ENCODE assay signal across 22 cellular contexts in genomic region chr10:4129866-4130455, GRCh38.
DNase-seq lines count a peak whose midpoint lies in the region; ATAC-seq and TF ChIP-seq lines count a peak whose summit lies in the region.
"Had no signal": no experiment of that assay in that cellular context is flagged by ENCODE, and none has a peak within 500 bp of the region (broad histone marks: within the 10 kb centered on the region; RNA-seq: fewer than 3 reads in every experiment).

No MANE protein-coding gene starts in this region.

- H3K4me2 ChIP-seq in DOHH2 (ENCODE audit: low read length): peak overlapping the region; percentile 48

- no peak for TF ChIP-seq CTCF in DOHH2 (IDR thresholded peaks at IDR 0.05; ENCODE audit: low read depth, low read length, poor library complexity, severe bottlenecking)
- TF ChIP-seq CTCF in endodermal cell (conservative IDR thresholded peaks at IDR 0.05): no peak
- no peak for TF ChIP-seq CTCF in spleen (IDR thresholded peaks at IDR 0.05 in 8 of 11, conservative IDR thresholded peaks at IDR 0.05 in 3 of 11)

- no peaks in the 10 kb centered on the region for H3K9me2 ChIP-seq in DOHH2 (replicated peaks; ENCODE audit: control insufficient read depth, low read length)

- H3K27me3 Mint-ChIP-seq in endodermal cell (ENCODE audit: insufficient read depth): peaks cover 2% of the 10 kb centered on the region
- no peaks in the 10 kb centered on the region for H3K27me3 Mint-ChIP-seq in activated T-cell treated with anti-CD3 and anti-CD28 coated beads, Interleukin-2, amount 50 U/mL, for 4 hours (ENCODE audit: low read depth)
- H3K27me3 Mint-ChIP-seq: activated CD4-positive, alpha-beta T cell treated with anti-CD3 and anti-CD28 coated beads, Interleukin-2, amount 10 ng/mL, durations not matched to agents 24 days and 14 days had no signal

- H3K9ac ChIP-seq in endodermal cell (ENCODE audit: extremely low read depth, low read length, poor library complexity, severe bottlenecking): no peak overlapping the region

- no peak overlapping the region for H3K4me3 ChIP-seq in DOHH2 (ENCODE audit: low read length)
- peak overlapping the region; percentile 18 for H3K4me3 ChIP-seq in endodermal cell (ENCODE audit: low read length)
- no peak overlapping the region for H3K4me3 ChIP-seq in spleen
- H3K4me3 ChIP-seq: dorsolateral prefrontal cortex, lung, ovary, thoracic aorta had no signal

- no peaks in the 10 kb centered on the region for H3K9me3 ChIP-seq in DOHH2 (ENCODE audit: control insufficient read depth, insufficient read depth, low read length)
- peaks cover 20% of the 10 kb centered on the region for H3K9me3 ChIP-seq in endodermal cell (ENCODE audit: control insufficient read depth, low read length)
- peaks cover 0 to 15% (median 11%) of the 10 kb centered on the region in 8 donors for H3K9me3 ChIP-seq in spleen
- H3K9me3 ChIP-seq: ovary, thoracic aorta had no signal

- peaks cover 24% of the 10 kb centered on the region for H3K9me3 Mint-ChIP-seq in endodermal cell
- peaks cover 10% of the 10 kb centered on the region for H3K9me3 Mint-ChIP-seq in activated T-cell treated with anti-CD3 and anti-CD28 coated beads, Interleukin-2, amount 50 U/mL, for 4 hours

- peaks cover 6% of the 10 kb centered on the region for H3K36me3 Mint-ChIP-seq in endodermal cell (ENCODE audit: low read depth)
- H3K36me3 Mint-ChIP-seq in activated T-cell treated with anti-CD3 and anti-CD28 coated beads, Interleukin-2, amount 50 U/mL, for 4 hours (ENCODE audit: insufficient read depth): peaks cover 1% of the 10 kb centered on the region
- H3K36me3 Mint-ChIP-seq: stimulated activated effector memory CD8-positive, alpha-beta T cell treated with anti-CD3 and anti-CD28 coated beads, Interleukin-12 subunit alpha, Interleukin-12 subunit beta, amount 100 ng/mL, for 72 hours had no signal

- H3K27ac Mint-ChIP-seq in endodermal cell: peak overlapping the region; percentile 84
- H3K27ac Mint-ChIP-seq: activated CD4-positive, alpha-beta T cell treated with anti-CD3 and anti-CD28 coated beads, Interleukin-2, amount 10 ng/mL, durations not matched to agents 24 days and 14 days; stimulated activated effector memory CD8-positive, alpha-beta T cell treated with anti-CD3 and anti-CD28 coated beads, Interleukin-12 subunit alpha, Interleukin-12 subunit beta, amount 100 ng/mL, for 72 hours had no signal

- H3K36me3 ChIP-seq in DOHH2 (ENCODE audit: control insufficient read depth, low read length) (no peaks in the 10 kb centered on the region), endodermal cell (ENCODE audit: control insufficient read depth, insufficient read depth, low read length) (no peaks in the 10 kb centered on the region), spleen (no peaks in the 10 kb centered on the region)
- H3K36me3 ChIP-seq: ovary, thoracic aorta had no signal

- intact Hi-C loops in spleen (cut with DNase I; ENCODE audit: low total_unique reads): no loop called here

- DNase-seq in LoVo (ENCODE audit: low spot score) (peak; percentile 25), endodermal cell (no peak), spleen (no peak), NCI-H146 (lab: John Stamatoyannopoulos, UW) (no peak), kidney glomerular epithelial cell (lab: John Stamatoyannopoulos, UW) (no peak)
- no peak for DNase-seq in activated T-cell treated with anti-CD3 and anti-CD28 coated beads, Interleukin-2, amount 50 U/mL, for 4 hours
- DNase-seq: activated CD8-positive, alpha-beta memory T cell treated with anti-CD3 and anti-CD28 coated beads, Interleukin-2, amount 50 U/mL, for 48 hours; activated gamma-delta T cell; dorsolateral prefrontal cortex; erythroblast; foreskin melanocyte; HCEC 1CT; NCI-H1694; NCI-H748 treated with DMSO at 0.1 percent for 48 hours; ovary; right cardiac atrium; SHP77 treated with DMSO at 0.1 percent for 48 hours had no signal

- 0 out of 2 replicates have a peak, but pooled peaks cover 4% of the 10 kb centered on the region for H3F3A ChIP-seq in DOHH2 (ENCODE audit: control insufficient read depth, insufficient read depth)

- H3K27me3 ChIP-seq in DOHH2 (ENCODE audit: control insufficient read depth, low read length): no peaks in the 10 kb centered on the region; the same call in 1 of the 2 replicates
- H3K27me3 ChIP-seq in endodermal cell (ENCODE audit: control insufficient read depth, insufficient read depth, low read length, poor library complexity, severe bottlenecking): no peaks in the 10 kb centered on the region
- H3K27me3 ChIP-seq in spleen (replicated peaks in 1 of 7): no peaks in the 10 kb centered on the region
- H3K27me3 ChIP-seq: ovary had no signal

- ATAC-seq in activated T-cell treated with anti-CD3 and anti-CD28 coated beads, Interleukin-2, amount 50 U/mL, for 4 hours: no peak
- ATAC-seq: right cardiac atrium; stimulated activated effector memory CD8-positive, alpha-beta T cell treated with anti-CD3 and anti-CD28 coated beads, Interleukin-12 subunit alpha, Interleukin-12 subunit beta, amount 100 ng/mL, for 72 hours had no signal

- 87 to 92% methylated on average over 11 to 12 of the region's 12 CpGs for WGBS in endodermal cell (ENCODE audit: insufficient coverage in 1 of 2, insufficient read length in 1 of 2), 2 experiments
- WGBS in spleen, 5 donors: 88 to 95% (median 93%) methylated on average over 12 of the region's 12 CpGs

- H3K27ac ChIP-seq in DOHH2 (ENCODE audit: low read depth, low read length) (no peak overlapping the region), endodermal cell (ENCODE audit: low read depth, low read length) (no peak overlapping the region), spleen (peak overlapping the region in 5 of 8 donors; percentile 70 to 87 (median 82))
- H3K27ac ChIP-seq: ovary had no signal

- peaks cover 42% of the 10 kb centered on the region for H3K4me1 ChIP-seq in DOHH2 (ENCODE audit: control insufficient read depth, low read length)
- peaks cover 20% of the 10 kb centered on the region for H3K4me1 ChIP-seq in endodermal cell (ENCODE audit: control insufficient read depth, insufficient read depth, low read length)
- H3K4me1 ChIP-seq in spleen: peaks cover 34 to 68% (median 52%) of the 10 kb centered on the region in 6 donors

- no peaks in the 10 kb centered on the region for H3K79me2 ChIP-seq in DOHH2 (ENCODE audit: control insufficient read depth, low read length)

- no peaks in the 10 kb centered on the region for H4K20me1 ChIP-seq in DOHH2 (ENCODE audit: control insufficient read depth, insufficient read depth, low read depth, low read length)

- no peak for TF ChIP-seq POLR2A in spleen (IDR thresholded peaks at IDR 0.05)

- H3K4me3 Mint-ChIP-seq in endodermal cell: no peak overlapping the region
- H3K4me3 Mint-ChIP-seq in activated T-cell treated with anti-CD3 and anti-CD28 coated beads, Interleukin-2, amount 50 U/mL, for 4 hours: no peak overlapping the region
- H3K4me3 Mint-ChIP-seq: activated CD4-positive, alpha-beta T cell treated with anti-CD3 and anti-CD28 coated beads, Interleukin-2, amount 10 ng/mL, durations not matched to agents 24 days and 14 days; stimulated activated effector memory CD8-positive, alpha-beta T cell treated with anti-CD3 and anti-CD28 coated beads, Interleukin-12 subunit alpha, Interleukin-12 subunit beta, amount 100 ng/mL, for 72 hours had no signal

- peaks cover 22% of the 10 kb centered on the region for H3K4me1 Mint-ChIP-seq in endodermal cell
- H3K4me1 Mint-ChIP-seq in activated T-cell treated with anti-CD3 and anti-CD28 coated beads, Interleukin-2, amount 50 U/mL, for 4 hours (ENCODE audit: low read depth): peaks cover 31% of the 10 kb centered on the region

Comparison
In these comparisons a context has a peak if more than half of its experiments do, and no peak if none do; other contexts are left out.
1. H3K27ac ChIP-seq: peak in spleen (5 of 8); none in DOHH2 (single experiment) and endodermal cell (single experiment).